28 cellular contexts compared by ENCODE assay signal in genomic region chr12:107364875-107365518, GRCh38.
"Had no signal": no experiment of that assay in that cellular context is flagged by ENCODE, and none has a peak within 500 bp of the region (broad histone marks: within the 10 kb centered on the region; RNA-seq: fewer than 3 reads in every experiment).

No MANE protein-coding gene starts in this region.

- ATAC-seq: effector memory CD8-positive, alpha-beta T cell; gastrocnemius medialis; heart right ventricle; left cardiac atrium; left lung; left ventricle myocardium superior; lower lobe of right lung; mucosa of descending colon had no signal

- H3K4me1 ChIP-seq: gastrocnemius medialis, left lung, lower lobe of right lung had no signal

- H3K4me3 ChIP-seq: coronary artery, dorsolateral prefrontal cortex, esophagus squamous epithelium, gastrocnemius medialis, heart right ventricle, left lung, lower lobe of right lung, mucosa of descending colon had no signal

- H3K27me3 ChIP-seq: esophagus squamous epithelium, gastrocnemius medialis had no signal

- FAIRE-seq: colon, endometrium, islet of Langerhans, keratinocyte had no signal

- H3K9me3 ChIP-seq: esophagus squamous epithelium, gastrocnemius medialis, heart right ventricle, left lung, lower lobe of right lung, mucosa of descending colon had no signal

- H3K27ac ChIP-seq: coronary artery, dorsolateral prefrontal cortex, epithelial cell of prostate, esophagus squamous epithelium, gastrocnemius medialis, heart right ventricle, left lung, lower lobe of right lung had no signal

- H3K4me3 Mint-ChIP-seq: effector memory CD8-positive, alpha-beta T cell; endodermal cell; mesothelial cell of epicardium; naive B cell had no signal

- DNase-seq: dermis blood vessel endothelial cell; dorsolateral prefrontal cortex; effector CD8-positive, alpha-beta T cell; effector memory CD8-positive, alpha-beta T cell; erythroblast; esophagus squamous epithelium; foreskin fibroblast; foreskin melanocyte; gastrocnemius medialis; glutamatergic neuron; head of caudate nucleus; heart right ventricle; hippocampal formation; left cardiac atrium; left lung; left ventricle myocardium superior; lower lobe of right lung; mesenchymal stem cell; mucosa of descending colon; naive B cell had no signal

- H3K36me3 Mint-ChIP-seq: mesothelial cell of epicardium, naive B cell had no signal

- H3K27ac Mint-ChIP-seq: effector memory CD8-positive, alpha-beta T cell; endodermal cell; mesothelial cell of epicardium; naive B cell had no signal

- H3K27me3 Mint-ChIP-seq: effector memory CD8-positive, alpha-beta T cell had no signal

- H3K36me3 ChIP-seq: esophagus squamous epithelium, gastrocnemius medialis, heart right ventricle, left lung, lower lobe of right lung had no signal
